ENCODE assay signal across 8 cellular contexts in the genomic region with DNA sequence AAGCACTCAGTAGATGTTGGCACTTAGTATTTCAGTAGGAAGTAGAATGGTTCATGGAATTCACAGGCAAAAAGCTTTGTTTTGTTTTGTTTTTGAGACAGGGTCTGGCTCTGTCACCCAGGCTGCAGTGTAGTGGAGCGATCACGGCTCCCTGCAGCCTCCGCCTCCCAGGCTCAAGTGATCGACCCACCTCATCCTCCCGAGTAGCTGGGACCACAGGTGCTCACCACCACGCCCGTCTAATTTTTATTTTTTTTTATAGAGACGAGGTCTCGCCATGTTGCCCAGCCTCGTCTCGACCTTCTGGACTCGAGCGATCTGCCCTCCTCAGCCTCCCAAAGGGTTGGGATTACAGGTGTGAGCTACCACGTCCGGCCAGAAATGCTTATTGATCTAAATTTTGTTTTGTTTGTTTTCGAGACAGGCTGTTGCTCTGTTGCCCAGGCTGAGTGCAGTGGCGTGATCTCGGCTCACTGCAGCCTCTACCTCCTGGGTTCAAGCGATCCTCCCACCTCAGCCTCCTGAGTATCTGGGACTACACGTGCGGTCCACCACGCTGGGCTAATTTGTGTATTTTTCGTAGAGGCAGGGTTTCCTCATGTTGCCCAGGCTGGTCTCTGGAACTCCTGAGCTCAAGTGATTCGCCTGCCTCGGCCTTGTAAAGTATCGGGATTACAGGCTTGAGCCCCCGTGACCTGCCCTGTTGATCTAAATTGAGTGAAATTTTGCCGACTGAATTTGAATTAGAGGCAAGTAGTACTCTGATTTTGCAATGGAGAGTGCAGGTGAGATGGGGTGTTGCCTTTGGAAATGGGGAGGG. TPM values are rescaled to one million over a fixed set of nuclear protein-coding genes. Genes with fewer than 3 reads are reported as not detected.
DNase-seq lines count a peak whose midpoint lies in the region; ATAC-seq and TF ChIP-seq lines count a peak whose summit lies in the region.

No MANE protein-coding gene starts in this region.

- peak overlapping the region; percentile 75 for H3K27ac Mint-ChIP-seq in T-helper 2 cell treated with Interferon-gamma antibody and Interleukin-4, amounts not matched to agents 5 μg/mL and 100 μg/mL, for 36 hours
- no peak overlapping the region for H3K27ac Mint-ChIP-seq in activated CD8-positive, alpha-beta T cell treated with anti-CD3 and anti-CD28 coated beads, Interleukin-2, amount 10 ng/mL, durations not matched to agents 7 days and 5 days

- peak overlapping the region; percentile 89 for H3K4me3 Mint-ChIP-seq in T-helper 2 cell treated with Interferon-gamma antibody and Interleukin-4, amounts not matched to agents 5 μg/mL and 100 μg/mL, for 36 hours
- H3K4me3 Mint-ChIP-seq in activated CD8-positive, alpha-beta T cell treated with anti-CD3 and anti-CD28 coated beads, Interleukin-2, amount 10 ng/mL, durations not matched to agents 7 days and 5 days: peak overlapping the region; percentile 87

- DNase-seq in T-helper 2 cell treated with Interferon-gamma antibody and Interleukin-4, amounts not matched to agents 5 μg/mL and 100 μg/mL, for 36 hours (ENCODE audit: low spot score): no peak
- DNase-seq in T-helper 2 cell (no peak), stomach (no peak), COR-L47 (lab: John Stamatoyannopoulos, UW) (no peak), epidermal melanocyte (ENCODE audit: insufficient read length, low spot score) (no peak)
- DNase-seq in activated CD8-positive, alpha-beta T cell treated with anti-CD3 and anti-CD28 coated beads, Interleukin-2, amount 10 ng/mL, durations not matched to agents 7 days and 5 days: no peak

- H3K27me3 Mint-ChIP-seq in T-helper 2 cell treated with Interferon-gamma antibody and Interleukin-4, amounts not matched to agents 5 μg/mL and 100 μg/mL, for 36 hours (ENCODE audit: low read depth): peaks cover 9% of the 10 kb centered on the region
- H3K27me3 Mint-ChIP-seq in activated CD8-positive, alpha-beta T cell treated with anti-CD3 and anti-CD28 coated beads, Interleukin-2, amount 10 ng/mL, durations not matched to agents 7 days and 5 days (ENCODE audit: low read depth): peaks cover 11% of the 10 kb centered on the region

- H3K9me3 ChIP-seq in iPS-15b (ENCODE audit: control insufficient read depth, insufficient read depth, low read length) (no peaks in the 10 kb centered on the region), stomach (no peaks in the 10 kb centered on the region)

- no peak for ATAC-seq in activated CD8-positive, alpha-beta T cell treated with anti-CD3 and anti-CD28 coated beads, Interleukin-2, amount 10 ng/mL, durations not matched to agents 7 days and 5 days
- no peak for ATAC-seq in GM18858 (IDR thresholded peaks at IDR 0.05; ENCODE audit: unreplicated experiment)

- H3K4me1 ChIP-seq in iPS-15b (ENCODE audit: control insufficient read depth, insufficient read depth, low read length) (peaks cover 12% of the 10 kb centered on the region), stomach (peaks cover 24 to 68% (median 55%) of the 10 kb centered on the region in 4 donors)

- H3K36me3 ChIP-seq in iPS-15b (ENCODE audit: control insufficient read depth, insufficient read depth, low read length): no peaks in the 10 kb centered on the region
- H3K36me3 ChIP-seq in stomach: peaks cover 0 to 13% (median 9%) of the 10 kb centered on the region in 4 donors

- peak overlapping the region in 1 of 5 donors; percentile 89 for H3K27ac ChIP-seq in stomach

- peaks cover 44% of the 10 kb centered on the region for H3K4me1 Mint-ChIP-seq in T-helper 2 cell treated with Interferon-gamma antibody and Interleukin-4, amounts not matched to agents 5 μg/mL and 100 μg/mL, for 36 hours (ENCODE audit: low read depth)
- peaks cover 66% of the 10 kb centered on the region for H3K4me1 Mint-ChIP-seq in activated CD8-positive, alpha-beta T cell treated with anti-CD3 and anti-CD28 coated beads, Interleukin-2, amount 10 ng/mL, durations not matched to agents 7 days and 5 days (ENCODE audit: low read depth)

- no peak overlapping the region for H3K9ac ChIP-seq in iPS-15b (ENCODE audit: low read depth, low read length)

- no peak for TF ChIP-seq EP300 in stomach (IDR thresholded peaks at IDR 0.05)

- TF ChIP-seq POLR2A in stomach (IDR thresholded peaks at IDR 0.05): no peak

- POLR2A ChIA-PET in activated CD8-positive, alpha-beta T cell treated with anti-CD3 and anti-CD28 coated beads, Interleukin-2, amount 10 ng/mL, durations not matched to agents 7 days and 5 days (lab: Charles Lee): interaction anchor here (1.5 to 4.1 kb wide), 2 partner anchors 22 to 27 kb away, joined by 5 to 61 read pairs; partner anchors contain the start of gene C10orf143

- intact Hi-C loops in stomach (cut with DNase I; ENCODE audit: low total_unique reads): no loop called here

- H3K36me3 Mint-ChIP-seq in T-helper 2 cell treated with Interferon-gamma antibody and Interleukin-4, amounts not matched to agents 5 μg/mL and 100 μg/mL, for 36 hours (ENCODE audit: low read depth): peaks cover 19% of the 10 kb centered on the region
- H3K36me3 Mint-ChIP-seq in activated CD8-positive, alpha-beta T cell treated with anti-CD3 and anti-CD28 coated beads, Interleukin-2, amount 10 ng/mL, durations not matched to agents 7 days and 5 days (ENCODE audit: low read depth): peaks cover 32% of the 10 kb centered on the region

- WGBS in stomach, 5 donors: 85 to 91% (median 89%) methylated on average over 28 of the region's 28 CpGs

- CTCF ChIA-PET in activated CD8-positive, alpha-beta T cell treated with anti-CD3 and anti-CD28 coated beads, Interleukin-2, amount 10 ng/mL, durations not matched to agents 7 days and 5 days (lab: Charles Lee): interaction anchor here (1.0 to 2.9 kb wide), 2 partner anchors 27 to 41 kb away, joined by 3 to 35 read pairs; partner anchors contain the start of gene C10orf143

- H3K27me3 ChIP-seq in iPS-15b (ENCODE audit: control insufficient read depth, insufficient read depth, low read length) (no peaks in the 10 kb centered on the region), stomach (peaks cover 0 to 4% (median 0%) of the 10 kb centered on the region in 3 donors)

- no peak for TF ChIP-seq CTCF in stomach (IDR thresholded peaks at IDR 0.05)

- peak overlapping the region; percentile 77 for H3K4me3 ChIP-seq in iPS-15b (ENCODE audit: low read depth, low read length)
- H3K4me3 ChIP-seq in stomach: peak overlapping the region; percentile 98 to 100 (median 98)

- H3K9me3 Mint-ChIP-seq in T-helper 2 cell treated with Interferon-gamma antibody and Interleukin-4, amounts not matched to agents 5 μg/mL and 100 μg/mL, for 36 hours: no peaks in the 10 kb centered on the region
- H3K9me3 Mint-ChIP-seq in activated CD8-positive, alpha-beta T cell treated with anti-CD3 and anti-CD28 coated beads, Interleukin-2, amount 10 ng/mL, durations not matched to agents 7 days and 5 days (ENCODE audit: insufficient read depth): no peaks in the 10 kb centered on the region

RNA-seq across cellular contexts. Expression of gene GLRX3, which starts 1.7 kb away (rescaled TPM):
- total RNA-seq in activated CD8-positive, alpha-beta T cell treated with anti-CD3 and anti-CD28 coated beads, Interleukin-2, amount 10 ng/mL, durations not matched to agents 7 days and 5 days: 10 to 100 TPM; 79.4 to 80.6 TPM
- total RNA-seq in stomach: 10 to 100 TPM in 4 of 5 donors, 1 to 10 TPM in 1; 1.2 to 80.5 (median 34.2) TPM
- polyA plus RNA-seq in stomach: 10 to 100 TPM; 59.9 to 80.2 (median 72.0) TPM

RNA-seq across cellular contexts. Expression of gene C10orf143, which starts 27.2 kb away (rescaled TPM):
- 1 to 10 TPM; 4.4 to 4.7 TPM for total RNA-seq in activated CD8-positive, alpha-beta T cell treated with anti-CD3 and anti-CD28 coated beads, Interleukin-2, amount 10 ng/mL, durations not matched to agents 7 days and 5 days
- 1 to 10 TPM in 2 of 5 donors, under 1 TPM in 1, not detected in 2; 0.29 to 1.5 (median 1.3) TPM for total RNA-seq in stomach
- 10 to 100 TPM in 1 of 3 donors, 1 to 10 TPM in 2; 5.3 to 11.6 (median 7.6) TPM for polyA plus RNA-seq in stomach
